18 cellular contexts compared by ENCODE assay signal in the genomic region with DNA sequence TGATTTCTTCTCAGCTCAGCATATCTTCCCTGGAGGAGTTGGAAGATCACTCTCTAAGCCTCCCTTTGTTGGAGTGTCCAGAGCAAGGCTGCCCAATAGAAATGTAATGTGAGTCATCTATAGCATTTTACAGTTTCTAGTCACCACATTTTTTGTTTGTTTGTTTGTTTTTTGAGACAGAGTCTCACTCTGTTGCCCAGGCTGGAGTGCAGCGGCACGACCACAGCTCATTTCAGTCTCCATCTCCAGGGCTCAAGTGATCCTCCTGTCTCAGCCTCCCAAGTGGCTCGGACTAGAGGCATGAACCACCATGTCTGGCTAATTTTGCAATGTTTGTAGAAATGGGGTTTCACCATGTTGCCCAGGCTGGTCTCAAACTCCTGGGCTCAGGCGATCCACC. TPM values are rescaled to one million over a fixed set of nuclear protein-coding genes. Genes with fewer than 3 reads are reported as not detected.
DNase-seq lines count a peak whose midpoint lies in the region; ATAC-seq, FAIRE-seq and TF ChIP-seq lines count a peak whose summit lies in the region.
"Had no signal": no experiment of that assay in that cellular context is flagged by ENCODE, and none has a peak within 500 bp of the region (broad histone marks: within the 10 kb centered on the region; RNA-seq: fewer than 3 reads in every experiment).

No MANE protein-coding gene starts in this region.

- H3K27ac Mint-ChIP-seq in CD4-positive, alpha-beta T cell = peak overlapping the region; percentile 64
- no peak overlapping the region for H3K27ac Mint-ChIP-seq in activated naive CD8-positive, alpha-beta T cell treated with anti-CD3 and anti-CD28 coated beads for 36 hours

- no peaks in the 10 kb centered on the region for H3K9me3 ChIP-seq in CD4-positive, alpha-beta T cell (ENCODE audit: control insufficient read depth, low read length)
- H3K9me3 ChIP-seq in IMR-90 (ENCODE audit: control insufficient read depth, insufficient read depth, low read length) (peaks cover 2% of the 10 kb centered on the region), WERI-Rb-1 (ENCODE audit: severe bottlenecking) (no peaks in the 10 kb centered on the region)
- H3K9me3 ChIP-seq: BE2C, right atrium auricular region had no signal

- H2AFZ ChIP-seq in IMR-90 (replicated peaks; ENCODE audit: low read length, poor library complexity) = no peak overlapping the region

- TF ChIP-seq CTCF in CD4-positive, alpha-beta T cell (IDR thresholded peaks at IDR 0.05) = no peak
- TF ChIP-seq CTCF in IMR-90 (conservative IDR thresholded peaks at IDR 0.05; ENCODE audit: low read depth, low read length) (no peak), WERI-Rb-1 (IDR thresholded peaks at IDR 0.05; ENCODE audit: low read depth, low read length) (no peak)

- peaks cover 4% of the 10 kb centered on the region; the same call in 1 of the 2 replicates for H3K4me1 ChIP-seq in IMR-90 (ENCODE audit: control insufficient read depth, insufficient read depth, low read length)
- H3K4me1 ChIP-seq: BE2C, right atrium auricular region had no signal

- H3K9ac ChIP-seq in IMR-90 (ENCODE audit: low read depth, low read length) = no peak overlapping the region

- H2BK20ac ChIP-seq in IMR-90 (ENCODE audit: low read depth, low read length) = no peak overlapping the region

- H3K27ac ChIP-seq in CD4-positive, alpha-beta T cell (ENCODE audit: low read depth, low read length) = no peak overlapping the region
- H3K27ac ChIP-seq in IMR-90 (ENCODE audit: insufficient read depth, low read length) (no peak overlapping the region), WERI-Rb-1 (no peak overlapping the region)
- H3K27ac ChIP-seq: dorsolateral prefrontal cortex, right atrium auricular region had no signal

- H3K4me2 ChIP-seq in IMR-90 (ENCODE audit: low read depth, low read length) = no peak overlapping the region

- no peak overlapping the region for H3K4ac ChIP-seq in IMR-90 (ENCODE audit: low read depth, low read length)

- H3K56ac ChIP-seq in IMR-90 (ENCODE audit: extremely low read depth, insufficient read depth, low read length) = no peak overlapping the region

- H4K91ac ChIP-seq in IMR-90 (ENCODE audit: insufficient read depth, low read depth, low read length) = no peak overlapping the region

- TF ChIP-seq POLR2A in IMR-90 (IDR thresholded peaks at IDR 0.05; ENCODE audit: low read depth, low read length) = no peak

- no peak for DNase-seq in CD4-positive, alpha-beta T cell
- DNase-seq in IMR-90 = peak; percentile 7
- DNase-seq in amniotic stem cell (lab: John Stamatoyannopoulos, UW) = peak; percentile 27
- peak; percentile 65 for DNase-seq in islet precursor cell
- DNase-seq in activated naive CD8-positive, alpha-beta T cell treated with anti-CD3 and anti-CD28 coated beads for 36 hours = no peak
- no peak for DNase-seq in WERI-Rb-1
- no peak for DNase-seq in GM19239 (ENCODE audit: insufficient read length, low spot score)
- DNase-seq in SKM-1 (lab: John Stamatoyannopoulos, UW; ENCODE audit: unreplicated experiment) = no peak
- DNase-seq: activated naive CD8-positive, alpha-beta T cell treated with anti-CD3 and anti-CD28 coated beads, Interleukin-2, amount 50 U/mL, for 24 hours; BE2C; dorsolateral prefrontal cortex; GF-D8; KG1; NCI-H1694; stimulated activated CD4-positive, alpha-beta T cell treated with anti-CD3 and anti-CD28 coated beads, Interleukin-4, amount 100 ng/mL, for 24 hours; stimulated activated naive CD4-positive, alpha-beta T cell treated with Interleukin-2 at 50 U/mL for 16 hours had no signal

- no peaks in the 10 kb centered on the region for H3K9me3 Mint-ChIP-seq in CD4-positive, alpha-beta T cell
- H3K9me3 Mint-ChIP-seq in activated naive CD8-positive, alpha-beta T cell treated with anti-CD3 and anti-CD28 coated beads for 36 hours = no peaks in the 10 kb centered on the region
- H3K9me3 Mint-ChIP-seq: activated naive CD8-positive, alpha-beta T cell treated with anti-CD3 and anti-CD28 coated beads, Interleukin-2, amount 50 U/mL, for 24 hours; nephron had no signal

- no TSS peak for BruUV-seq in IMR-90 (replicated peaks; lab: Mats Ljungman, UMichigan)

- H3K14ac ChIP-seq in IMR-90 (replicated peaks; ENCODE audit: low read depth, low read length) = no peak overlapping the region

- H2BK15ac ChIP-seq in IMR-90 (ENCODE audit: low read depth, low read length) = no peak overlapping the region

- no peak overlapping the region for H3K4me3 Mint-ChIP-seq in CD4-positive, alpha-beta T cell
- H3K4me3 Mint-ChIP-seq in activated naive CD8-positive, alpha-beta T cell treated with anti-CD3 and anti-CD28 coated beads for 36 hours = no peak overlapping the region

- H4K5ac ChIP-seq in IMR-90 (ENCODE audit: low read depth, low read length) = no peak overlapping the region

- peaks cover 79% of the 10 kb centered on the region for H3K4me1 Mint-ChIP-seq in CD4-positive, alpha-beta T cell (ENCODE audit: low read depth)
- H3K4me1 Mint-ChIP-seq in activated naive CD8-positive, alpha-beta T cell treated with anti-CD3 and anti-CD28 coated beads for 36 hours = peaks cover 48% of the 10 kb centered on the region

- H4K20me1 ChIP-seq in IMR-90 (ENCODE audit: insufficient read depth, low read length) = no peaks in the 10 kb centered on the region

- H2AK9ac ChIP-seq in IMR-90 (replicated peaks; ENCODE audit: low read depth, low read length, poor library complexity) = no peak overlapping the region

- no peak for FAIRE-seq in GM19239 (lab: Jason Lieb, UNC)

- H4K8ac ChIP-seq in IMR-90 (ENCODE audit: low read depth in 2 of 2, low read length in 2 of 2) = no peak overlapping the region

- H3K36me3 Mint-ChIP-seq in CD4-positive, alpha-beta T cell (ENCODE audit: low read depth) = peaks cover 55% of the 10 kb centered on the region
- H3K36me3 Mint-ChIP-seq in activated naive CD8-positive, alpha-beta T cell treated with anti-CD3 and anti-CD28 coated beads for 36 hours = peaks cover 25% of the 10 kb centered on the region

- H3K9me1 ChIP-seq in IMR-90 (ENCODE audit: insufficient read depth, low read length) = no peaks in the 10 kb centered on the region

- CTCF ChIA-PET in CD4-positive, alpha-beta T cell (lab: Charles Lee) = interaction anchor here (0.6 kb wide), 1 partner anchor 47 kb away, joined by 3 read pairs; no protein-coding TSS in a partner anchor
- CTCF ChIA-PET in IMR-90 (lab: Yijun Ruan, JAX) = no interaction called here

- H3K36me3 ChIP-seq in IMR-90 (ENCODE audit: control insufficient read depth, insufficient read depth, low read length) (no peaks in the 10 kb centered on the region), WERI-Rb-1 (no peaks in the 10 kb centered on the region)
- H3K36me3 ChIP-seq: BE2C, right atrium auricular region had no signal

- intact Hi-C loops in CD4-positive, alpha-beta T cell (cut with DNase I, micrococcal nuclease) = no loop called here
- intact Hi-C loops in IMR-90 (cut with micrococcal nuclease) = no loop called here

- no peak overlapping the region for H2BK120ac ChIP-seq in IMR-90 (ENCODE audit: low read depth, low read length)

- H2AK5ac ChIP-seq in IMR-90 (ENCODE audit: low read depth, low read length) = no peak overlapping the region

- no peak overlapping the region for H3K4me3 ChIP-seq in IMR-90 (ENCODE audit: insufficient read depth, low read depth, low read length)
- H3K4me3 ChIP-seq in WERI-Rb-1 (ENCODE audit: low read depth, low read length) = no peak overlapping the region
- H3K4me3 ChIP-seq: dorsolateral prefrontal cortex, right atrium auricular region had no signal

- H3K27me3 ChIP-seq in CD4-positive, alpha-beta T cell (ENCODE audit: control insufficient read depth, insufficient read depth, low read length) = no peaks in the 10 kb centered on the region
- peaks cover 18% of the 10 kb centered on the region for H3K27me3 ChIP-seq in IMR-90 (ENCODE audit: control insufficient read depth, insufficient read depth, low read length)
- no peaks in the 10 kb centered on the region for H3K27me3 ChIP-seq in WERI-Rb-1 (ENCODE audit: insufficient read depth, low read depth, severe bottlenecking)
- H3K27me3 ChIP-seq: BE2C, dorsolateral prefrontal cortex, right atrium auricular region had no signal

- no peak for ATAC-seq in CD4-positive, alpha-beta T cell (ENCODE audit: poor library complexity)
- peak; percentile 51; the same call in 1 of the 2 replicates for ATAC-seq in IMR-90 (ENCODE audit: low read depth)
- ATAC-seq: activated naive CD8-positive, alpha-beta T cell treated with anti-CD3 and anti-CD28 coated beads, Interleukin-2, amount 50 U/mL, for 24 hours had no signal

- H3K18ac ChIP-seq in IMR-90 (ENCODE audit: low read depth, low read length) = no peak overlapping the region

- in situ Hi-C loops in IMR-90 (cut with MboI; ENCODE audit: low sequenced_read_pairs) = no loop called here

- no peaks in the 10 kb centered on the region for H3K27me3 Mint-ChIP-seq in CD4-positive, alpha-beta T cell
- no peaks in the 10 kb centered on the region for H3K27me3 Mint-ChIP-seq in activated naive CD8-positive, alpha-beta T cell treated with anti-CD3 and anti-CD28 coated beads for 36 hours
- H3K27me3 Mint-ChIP-seq: activated naive CD8-positive, alpha-beta T cell treated with anti-CD3 and anti-CD28 coated beads, Interleukin-2, amount 50 U/mL, for 24 hours had no signal

- no peak overlapping the region for H3K23ac ChIP-seq in IMR-90 (ENCODE audit: low read depth, low read length)

- WGBS in IMR-90 (ENCODE audit: extremely low coverage in 2 of 2, insufficient read length in 1 of 2), 2 experiments = no CpG with 5 or more reads among the region's 4 CpGs

- no peaks in the 10 kb centered on the region for H3K79me1 ChIP-seq in IMR-90 (ENCODE audit: low read depth in 1 of 2, low read length in 2 of 2)

- dilution Hi-C loops in IMR-90 (cut with HindIII; ENCODE audit: low sequenced_read_pairs, unreplicated experiment) = no loop called here

- TF ChIP-seq RAD21 in IMR-90 (IDR thresholded peaks at IDR 0.05; ENCODE audit: low read length) = no peak

- POLR2A ChIA-PET in CD4-positive, alpha-beta T cell (lab: Charles Lee) = interaction anchor here (1.2 kb wide), 1 partner anchor 17 kb away, joined by 4 read pairs; no protein-coding TSS in a partner anchor
- POLR2A ChIA-PET in IMR-90 (lab: Charles Lee; ENCODE audit: unreplicated experiment) = no interaction called here

- H2BK5ac ChIP-seq in IMR-90 (ENCODE audit: low read depth, low read length, poor library complexity, severe bottlenecking) = no peak overlapping the region

TF ChIP-seq in IMR-90, 13 proteins besides CTCF, POLR2A, EP300 and RAD21 (continues in another document):
- TF ChIP-seq RCOR1 (IDR thresholded peaks at IDR 0.05; ENCODE audit: insufficient replicate concordance, low read length) (no peak), FOS (IDR thresholded peaks at IDR 0.05; ENCODE audit: low read depth, low read length) (no peak), MXI1 (IDR thresholded peaks at IDR 0.05; ENCODE audit: borderline replicate concordance, low read depth, low read length) (no peak)

RNA-seq across cellular contexts. Expression of gene KLHL6, which starts 21.3 kb away (rescaled TPM):
- total RNA-seq in CD4-positive, alpha-beta T cell = 10 to 100 TPM; 23.9 to 24.2 TPM
- not detected in 2 replicates for total RNA-seq in IMR-90 (2012; rRNA removed)
- not detected in 2 replicates for polyA plus RNA-seq in IMR-90 (2012; rRNA removed)
- polyA plus RNA-seq in IMR-90 (2012; cell fraction: cytosol; rRNA removed) = not detected in 2 replicates
- not detected in 2 replicates for polyA plus RNA-seq in IMR-90 (2012; cell fraction: nucleus; rRNA removed; ENCODE audit: low replicate concordance)
- total RNA-seq in activated naive CD8-positive, alpha-beta T cell treated with anti-CD3 and anti-CD28 coated beads for 36 hours = 10 to 100 TPM; 26.6 to 26.8 TPM

Comparison
In these comparisons a context has a peak if more than half of its experiments do, and no peak if none do; other contexts are left out.
1. DNase-seq: peak in IMR-90 (single experiment), amniotic stem cell (single experiment) and islet precursor cell (single experiment); none in CD4-positive, alpha-beta T cell (0 of 10), activated naive CD8-positive, alpha-beta T cell treated with anti-CD3 and anti-CD28 coated beads for 36 hours (single experiment), WERI-Rb-1 (single experiment), GM19239 (single experiment) and SKM-1 (single experiment).
2. RNA of gene KLHL6, which starts 21.3 kb away (total RNA-seq): 26.6 to 26.8 TPM in activated naive CD8-positive, alpha-beta T cell treated with anti-CD3 and anti-CD28 coated beads for 36 hours and 23.9 to 24.2 TPM in CD4-positive, alpha-beta T cell; not detected in IMR-90; every median in the first group is over 10 times any median in the second.